In genomic region chr17:19399750-19400450, GRCh38 we compare ENCODE assay signal across 21 cellular contexts. TPM values are rescaled to one million over a fixed set of nuclear protein-coding genes. Genes with fewer than 3 reads are reported as not detected.
DNase-seq lines count a peak whose midpoint lies in the region; ATAC-seq, FAIRE-seq and TF ChIP-seq lines count a peak whose summit lies in the region.
"Had no signal": no experiment of that assay in that cellular context is flagged by ENCODE, and none has a peak within 500 bp of the region (broad histone marks: within the 10 kb centered on the region; RNA-seq: fewer than 3 reads in every experiment).

No MANE protein-coding gene starts in this region.

- H3K4me3 ChIP-seq in HEK293 (ENCODE audit: low read depth, low read length) (no peak overlapping the region), bronchial epithelial cell (ENCODE audit: low read depth, low read length) (no peak overlapping the region), lower lobe of right lung (no peak overlapping the region), neural progenitor cell (no peak overlapping the region), Caco-2 (ENCODE audit: low read depth, low read length) (no peak overlapping the region), right lobe of liver (no peak overlapping the region)
- H3K4me3 ChIP-seq: GM23338, Peyer's patch, SJSA1 had no signal

- H3K27me3 ChIP-seq in bronchial epithelial cell (ENCODE audit: control insufficient read depth, insufficient read depth, low read length) = no peaks in the 10 kb centered on the region
- H3K27me3 ChIP-seq in lower lobe of right lung (ENCODE audit: low read depth) = no peaks in the 10 kb centered on the region
- no peaks in the 10 kb centered on the region for H3K27me3 ChIP-seq in neural progenitor cell
- H3K27me3 ChIP-seq in Caco-2 (replicated peaks; ENCODE audit: control insufficient read depth, insufficient read depth, low read length) = no peaks in the 10 kb centered on the region
- no peaks in the 10 kb centered on the region for H3K27me3 ChIP-seq in right lobe of liver
- H3K27me3 ChIP-seq: Peyer's patch, SJSA1 had no signal

- no peaks in the 10 kb centered on the region for H3K27me3 Mint-ChIP-seq in neural progenitor cell (ENCODE audit: insufficient read depth, low read depth)
- H3K27me3 Mint-ChIP-seq in Caco-2 (ENCODE audit: insufficient read depth, unreplicated experiment) = peaks cover 7% of the 10 kb centered on the region
- H3K27me3 Mint-ChIP-seq: CD4-positive, alpha-beta T cell had no signal

- intact Hi-C loops in lower lobe of right lung (cut with DNase I) = no loop called here
- intact Hi-C loops in posterior vena cava (cut with DNase I) = no loop called here
- intact Hi-C loops in Caco-2 (cut with micrococcal nuclease; ENCODE audit: unreplicated experiment) = no loop called here
- intact Hi-C loops in right lobe of liver (cut with DNase I) = no loop called here

- no peaks in the 10 kb centered on the region for H3K79me2 ChIP-seq in neural progenitor cell (ENCODE audit: low read depth)

- peak; percentile 70 for FAIRE-seq in bronchial epithelial cell (lab: Jason Lieb, UNC)
- FAIRE-seq: GM12892 had no signal

- TF ChIP-seq CTCF in HEK293 (tag by site-specific recombination; IDR thresholded peaks at IDR 0.05) = no peak
- TF ChIP-seq CTCF in bronchial epithelial cell (IDR thresholded peaks at IDR 0.05; ENCODE audit: insufficient read depth, low read length, severe bottlenecking) = no peak
- TF ChIP-seq CTCF in lower lobe of right lung (IDR thresholded peaks at IDR 0.05) = no peak
- no peak for TF ChIP-seq CTCF in neural progenitor cell (IDR thresholded peaks at IDR 0.05)
- TF ChIP-seq CTCF in Caco-2 (IDR thresholded peaks at IDR 0.05; ENCODE audit: insufficient read depth in 1 of 2, low read depth in 1 of 2, low read length in 1 of 2, severe bottlenecking in 1 of 2, unreplicated experiment in 1 of 2) = no peak
- no peak for TF ChIP-seq CTCF in right lobe of liver (IDR thresholded peaks at IDR 0.05)

- no peaks in the 10 kb centered on the region for H4K20me1 ChIP-seq in neural progenitor cell (ENCODE audit: low read depth)

- no peaks in the 10 kb centered on the region for H3K9me3 ChIP-seq in HEK293 (ENCODE audit: control insufficient read depth, insufficient read depth, low read depth, low read length)
- H3K9me3 ChIP-seq in lower lobe of right lung = no peaks in the 10 kb centered on the region
- H3K9me3 ChIP-seq in neural progenitor cell (ENCODE audit: low read depth) = no peaks in the 10 kb centered on the region
- H3K9me3 ChIP-seq in Caco-2 = no peaks in the 10 kb centered on the region
- no peaks in the 10 kb centered on the region for H3K9me3 ChIP-seq in right lobe of liver
- H3K9me3 ChIP-seq: Peyer's patch, SJSA1 had no signal

- ATAC-seq in lower lobe of right lung (no peak), HG02938 (IDR thresholded peaks at IDR 0.05; ENCODE audit: unreplicated experiment) (no peak), right lobe of liver (no peak)
- ATAC-seq: GM23338 had no signal

- H3K27ac ChIP-seq in HEK293 (ENCODE audit: extremely low read depth, low read depth, low read length) = no peak overlapping the region
- peak overlapping the region; percentile 27 for H3K27ac ChIP-seq in lower lobe of right lung
- no peak overlapping the region for H3K27ac ChIP-seq in neural progenitor cell
- no peak overlapping the region for H3K27ac ChIP-seq in right lobe of liver
- H3K27ac ChIP-seq: SJSA1 had no signal

- 0% methylated on average over 1 of the region's 3 CpGs for WGBS in right lobe of liver (ENCODE audit: insufficient coverage, low coverage, low lambda C conversion rate, missing lambda C conversion rate)

- H3K4me1 ChIP-seq in HEK293 (ENCODE audit: control insufficient read depth, insufficient read depth, low read length) (peaks cover 8% of the 10 kb centered on the region; the same call in 1 of the 2 replicates), lower lobe of right lung (peaks cover 38% of the 10 kb centered on the region), neural progenitor cell (peaks cover 10% of the 10 kb centered on the region), Caco-2 (no peaks in the 10 kb centered on the region), right lobe of liver (peaks cover 0 to 9% (median 0%) of the 10 kb centered on the region in 4 donors)
- H3K4me1 ChIP-seq: SJSA1 had no signal

- CTCF ChIA-PET in HEK293 (lab: Yijun Ruan, JAX) (no interaction called here), Caco-2 (lab: Charles Lee) (interaction anchor here (0.6 kb wide), 1 partner anchor 52 kb away, joined by 3 read pairs; no protein-coding TSS in a partner anchor)

- peaks cover 2% of the 10 kb centered on the region for H3K4me1 Mint-ChIP-seq in neural progenitor cell
- no peaks in the 10 kb centered on the region for H3K4me1 Mint-ChIP-seq in Caco-2 (ENCODE audit: low read depth, unreplicated experiment)
- H3K4me1 Mint-ChIP-seq: IgD-negative memory B cell had no signal

- no peak overlapping the region for H3K9ac ChIP-seq in neural progenitor cell

- no peak for DNase-seq in bronchial epithelial cell (ENCODE audit: low read depth)
- no peak for DNase-seq in lower lobe of right lung
- peak; percentile 44 for DNase-seq in posterior vena cava (ENCODE audit: low spot score)
- DNase-seq in neural progenitor cell (ENCODE audit: low spot score) = no peak
- no peak for DNase-seq in Caco-2
- no peak for DNase-seq in right lobe of liver
- DNase-seq: CD4-positive, alpha-beta T cell; COR-L47; DMS153; NCI-H1105; NCI-H146; NCI-H2029; NCI-H526; Peyer's patch had no signal

- H3K36me3 Mint-ChIP-seq in neural progenitor cell (peaks cover 1% of the 10 kb centered on the region), Caco-2 (ENCODE audit: insufficient read depth, unreplicated experiment) (no peaks in the 10 kb centered on the region)
- H3K36me3 Mint-ChIP-seq: IgD-negative memory B cell had no signal

- no TSS peak for BruUV-seq in Caco-2 (replicated peaks; lab: Mats Ljungman, UMichigan)

- H3K9me3 Mint-ChIP-seq in neural progenitor cell (no peaks in the 10 kb centered on the region), Caco-2 (ENCODE audit: unreplicated experiment) (no peaks in the 10 kb centered on the region)
- H3K9me3 Mint-ChIP-seq: CD4-positive, alpha-beta T cell; GM23338 had no signal

- H2AFZ ChIP-seq in neural progenitor cell (replicated peaks) = no peak overlapping the region
- H2AFZ ChIP-seq: GM23338 had no signal

- POLR2A ChIA-PET in HEK293 (lab: Yijun Ruan, JAX) = interaction anchor here (0.6 kb wide), 1 partner anchor 37 kb away, joined by 3 read pairs; no protein-coding TSS in a partner anchor
- POLR2A ChIA-PET in Caco-2 (lab: Charles Lee) = no interaction called here

- no peak overlapping the region for H3K4me2 ChIP-seq in neural progenitor cell
- H3K4me2 ChIP-seq: GM23338 had no signal

- H3K4me3 Mint-ChIP-seq in neural progenitor cell (no peak overlapping the region), Caco-2 (ENCODE audit: unreplicated experiment) (no peak overlapping the region)
- H3K4me3 Mint-ChIP-seq: CD4-positive, alpha-beta T cell; GM23338; IgD-negative memory B cell had no signal

- H3K36me3 ChIP-seq in HEK293 (ENCODE audit: control insufficient read depth in 2 of 2, insufficient read depth in 1 of 2, low read length in 2 of 2) (no peaks in the 10 kb centered on the region), bronchial epithelial cell (ENCODE audit: control insufficient read depth, insufficient read depth, low read length) (no peaks in the 10 kb centered on the region), lower lobe of right lung (no peaks in the 10 kb centered on the region), neural progenitor cell (no peaks in the 10 kb centered on the region), Caco-2 (ENCODE audit: control insufficient read depth, insufficient read depth, low read length) (no peaks in the 10 kb centered on the region), right lobe of liver (no peaks in the 10 kb centered on the region)
- H3K36me3 ChIP-seq: Peyer's patch, SJSA1 had no signal

- H3F3A ChIP-seq in neural progenitor cell (ENCODE audit: low read depth) = no peaks in the 10 kb centered on the region

- TF ChIP-seq POLR2A in right lobe of liver (IDR thresholded peaks at IDR 0.05) = no peak

- H3K27ac Mint-ChIP-seq in neural progenitor cell (no peak overlapping the region), Caco-2 (ENCODE audit: unreplicated experiment) (no peak overlapping the region)
- H3K27ac Mint-ChIP-seq: CD4-positive, alpha-beta T cell; GM23338 had no signal

RNA-seq across cellular contexts. Expression of gene RNF112, which starts 11.1 kb away (rescaled TPM):
- 0.26 and 0.64 TPM in 2 replicates for total RNA-seq in bronchial epithelial cell
- 1.8 TPM for total RNA-seq in lower lobe of right lung
- 10 to 100 TPM in 1 of 2 donors, 1 to 10 TPM in 1; 8.4 to 12.6 TPM for total RNA-seq in posterior vena cava
- total RNA-seq in neural progenitor cell (ENCODE audit: low replicate concordance) = 0.86 and 1.8 TPM in 2 replicates
- total RNA-seq in Caco-2 (2022) = 0.16 TPM in 1 of 2 replicates, not detected in the other
- total RNA-seq in right lobe of liver = under 1 TPM; 0.12 to 0.86 (median 0.54) TPM
- total RNA-seq: G401, SJSA1 had no signal

RNA-seq across cellular contexts. Expression of gene MFAP4, which starts 12.9 kb away (rescaled TPM):
- total RNA-seq in bronchial epithelial cell (0.26 TPM in 1 of 2 replicates, not detected in the other), lower lobe of right lung (179 TPM), posterior vena cava (100 to 1,000 TPM; 231 to 371 TPM), neural progenitor cell (ENCODE audit: low replicate concordance) (0.22 TPM in 1 of 2 replicates, not detected in the other), Caco-2 (2022) (not detected in 2 replicates), right lobe of liver (10 to 100 TPM in 2 of 6 experiments, 1 to 10 TPM in 4; 2.3 to 12.0 (median 6.5) TPM)
- total RNA-seq: CD4-positive, alpha-beta T cell; G401 had no signal

RNA-seq across cellular contexts. Expression of gene MAPK7, which starts 21.6 kb away (rescaled TPM):
- total RNA-seq in bronchial epithelial cell (6.8 and 11.1 TPM in 2 replicates), lower lobe of right lung (22.2 TPM), posterior vena cava (10 to 100 TPM; 28.8 to 29.2 TPM), neural progenitor cell (ENCODE audit: low replicate concordance) (12.2 and 20.7 TPM in 2 replicates), Caco-2 (2022) (20.8 and 22.1 TPM in 2 replicates), right lobe of liver (1 to 10 TPM; 5.7 to 9.2 (median 6.7) TPM)

RNA-seq across cellular contexts. Expression of gene B9D1, which starts 37.4 kb away (rescaled TPM):
- total RNA-seq in bronchial epithelial cell (12.4 and 28.0 TPM in 2 replicates), lower lobe of right lung (11.3 TPM), posterior vena cava (1 to 10 TPM; 7.7 to 9.8 TPM), neural progenitor cell (ENCODE audit: low replicate concordance) (15.1 and 43.0 TPM in 2 replicates), Caco-2 (2022) (8.1 and 11.5 TPM in 2 replicates), right lobe of liver (10 to 100 TPM in 2 of 6 experiments, 1 to 10 TPM in 4; 2.3 to 27.9 (median 5.7) TPM)

Comparison
In these comparisons a context has a peak if more than half of its experiments do, and no peak if none do; other contexts are left out.
1. RNA of gene MFAP4, which starts 12.9 kb away (total RNA-seq): 231 to 371 TPM in posterior vena cava and 179 TPM in lower lobe of right lung (single experiment); 2.3 to 12.0 TPM in right lobe of liver, 0.26 TPM in bronchial epithelial cell, 0.22 TPM in neural progenitor cell and not detected in Caco-2; every median in the first group is over 10 times any median in the second.